1 cellular context compared by ENCODE assay signal in the genomic region with DNA sequence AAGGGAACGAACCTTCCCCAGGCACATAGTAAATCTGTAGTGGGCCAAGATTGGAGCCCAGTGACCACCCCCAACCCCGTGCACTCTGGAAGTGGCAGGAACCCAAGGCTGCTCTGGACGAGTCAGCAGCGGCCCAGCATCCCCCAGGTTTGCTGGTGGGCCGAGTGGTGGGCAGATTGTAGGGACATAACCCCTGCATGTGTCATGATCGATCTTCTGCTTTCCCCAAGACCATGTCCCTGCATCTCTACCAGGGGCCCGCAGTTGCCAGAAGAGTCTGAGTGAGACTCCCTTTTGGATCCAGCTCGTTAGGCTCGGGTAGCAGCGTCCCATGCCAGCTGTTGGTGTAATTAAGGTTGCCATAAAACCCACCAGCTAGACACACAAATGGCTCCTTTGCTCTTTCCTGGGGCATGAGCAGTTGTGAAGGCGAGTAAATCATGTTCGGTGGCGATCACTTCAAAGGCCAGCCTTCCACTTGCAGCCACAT.
TF ChIP-seq lines count a peak whose summit lies in the region.

No MANE protein-coding gene starts in this region.

TF ChIP-seq in H1, 55 proteins besides CTCF, POLR2A, EP300 and RAD21:
- TF ChIP-seq SAP30 (IDR thresholded peaks at IDR 0.05; ENCODE audit: insufficient read depth, insufficient replicate concordance, low read length) (no peak), EGR1 (IDR thresholded peaks at IDR 0.05; ENCODE audit: borderline replicate concordance, low read depth, low read length) (no peak), BRCA1 (IDR thresholded peaks at IDR 0.05; ENCODE audit: low read depth, low read length) (no peak), RBBP5 (IDR thresholded peaks at IDR 0.05; ENCODE audit: borderline replicate concordance, low read depth, low read length) (no peak), SUZ12 (IDR thresholded peaks at IDR 0.05; ENCODE audit: low read length) (no peak), TAF1 (IDR thresholded peaks at IDR 0.05; ENCODE audit: low read depth, low read length) (no peak), NRF1 (IDR thresholded peaks at IDR 0.05; ENCODE audit: low read depth, low read length) (no peak), KDM1A (IDR thresholded peaks at IDR 0.05; ENCODE audit: borderline replicate concordance, low read length) (no peak), YY1 (IDR thresholded peaks at IDR 0.05; ENCODE audit: low read depth, low read length) (no peak), KDM5A (IDR thresholded peaks at IDR 0.05; ENCODE audit: low read length) (no peak), SP1 (IDR thresholded peaks at IDR 0.05; ENCODE audit: low read depth, low read length) (no peak), RFX5 (IDR thresholded peaks at IDR 0.05; ENCODE audit: borderline replicate concordance, low read depth, low read length) (no peak), CBX8 (IDR thresholded peaks at IDR 0.05; ENCODE audit: borderline replicate concordance, low read depth, low read length) (no peak), CEBPB (IDR thresholded peaks at IDR 0.05; ENCODE audit: low read depth, low read length) (no peak), SIN3A (conservative IDR thresholded peaks at IDR 0.05 in 1 of 2, IDR thresholded peaks at IDR 0.05 in 1 of 2; ENCODE audit: low read depth in 1 of 2, low read length in 2 of 2) (no peak), GABPA (IDR thresholded peaks at IDR 0.05; ENCODE audit: borderline replicate concordance, insufficient read depth, low read length) (no peak), ASH2L (IDR thresholded peaks at IDR 0.05; ENCODE audit: low read length) (no peak), NANOG (IDR thresholded peaks at IDR 0.05; ENCODE audit: insufficient read depth, low read depth, low read length, poor library complexity, severe bottlenecking) (no peak)
- TF ChIP-seq, protein P1, sequence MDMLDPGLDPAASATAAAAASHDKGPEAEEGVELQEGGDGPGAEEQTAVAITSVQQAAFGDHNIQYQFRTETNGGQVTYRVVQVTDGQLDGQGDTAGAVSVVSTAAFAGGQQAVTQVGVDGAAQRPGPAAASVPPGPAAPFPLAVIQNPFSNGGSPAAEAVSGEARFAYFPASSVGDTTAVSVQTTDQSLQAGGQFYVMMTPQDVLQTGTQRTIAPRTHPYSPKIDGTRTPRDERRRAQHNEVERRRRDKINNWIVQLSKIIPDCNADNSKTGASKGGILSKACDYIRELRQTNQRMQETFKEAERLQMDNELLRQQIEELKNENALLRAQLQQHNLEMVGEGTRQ (IDR thresholded peaks at IDR 0.05; ENCODE audit: low read length) = no peak
